Comparison of ENCODE assay signal across 1 cellular context in genomic region chr3:150480802-150481201, GRCh38.
TF ChIP-seq lines count a peak whose summit lies in the region.

No MANE protein-coding gene starts in this region.

TF ChIP-seq in SK-N-SH, 30 proteins besides CTCF, POLR2A, EP300 and RAD21 (continued from another document):
- no peak for TF ChIP-seq REST (IDR thresholded peaks at IDR 0.05; ENCODE audit: low read depth, low read length)
- TF ChIP-seq MAX (IDR thresholded peaks at IDR 0.05; ENCODE audit: low read depth) = no peak
- no peak for TF ChIP-seq GABPA (IDR thresholded peaks at IDR 0.05; ENCODE audit: low read depth)
- no peak for TF ChIP-seq USF2 (IDR thresholded peaks at IDR 0.05; ENCODE audit: borderline replicate concordance, low read depth, low read length)
- no peak for TF ChIP-seq TCF12 (IDR thresholded peaks at IDR 0.05)
- TF ChIP-seq FOXJ3 (CRISPR knock-in tag; IDR thresholded peaks at IDR 0.05) = no peak
- TF ChIP-seq YY1 (IDR thresholded peaks at IDR 0.05; ENCODE audit: low read depth) = no peak
- no peak for TF ChIP-seq NRF1 (IDR thresholded peaks at IDR 0.05; ENCODE audit: low read depth, low read length)
- no peak for TF ChIP-seq CHD2 (IDR thresholded peaks at IDR 0.05; ENCODE audit: low read length, partially characterized antibody)
- no peak for TF ChIP-seq IRF3 (IDR thresholded peaks at IDR 0.05; ENCODE audit: low read depth, low read length)
- no peak for TF ChIP-seq RCOR1 (IDR thresholded peaks at IDR 0.05; ENCODE audit: low read length)
- TF ChIP-seq SIN3A (IDR thresholded peaks at IDR 0.05; ENCODE audit: borderline replicate concordance, low read depth, low read length) = no peak
- no peak for TF ChIP-seq RXRA (IDR thresholded peaks at IDR 0.05; ENCODE audit: borderline replicate concordance, low read depth)
- TF ChIP-seq JUND (IDR thresholded peaks at IDR 0.05) = no peak
- no peak for TF ChIP-seq USF1 (IDR thresholded peaks at IDR 0.05; ENCODE audit: borderline replicate concordance, low read depth)
- TF ChIP-seq TAF1 (IDR thresholded peaks at IDR 0.05; ENCODE audit: borderline replicate concordance, low read depth, low read length) = no peak
- no peak for TF ChIP-seq RFX5 (IDR thresholded peaks at IDR 0.05; ENCODE audit: low read length)
